In the genomic region with DNA sequence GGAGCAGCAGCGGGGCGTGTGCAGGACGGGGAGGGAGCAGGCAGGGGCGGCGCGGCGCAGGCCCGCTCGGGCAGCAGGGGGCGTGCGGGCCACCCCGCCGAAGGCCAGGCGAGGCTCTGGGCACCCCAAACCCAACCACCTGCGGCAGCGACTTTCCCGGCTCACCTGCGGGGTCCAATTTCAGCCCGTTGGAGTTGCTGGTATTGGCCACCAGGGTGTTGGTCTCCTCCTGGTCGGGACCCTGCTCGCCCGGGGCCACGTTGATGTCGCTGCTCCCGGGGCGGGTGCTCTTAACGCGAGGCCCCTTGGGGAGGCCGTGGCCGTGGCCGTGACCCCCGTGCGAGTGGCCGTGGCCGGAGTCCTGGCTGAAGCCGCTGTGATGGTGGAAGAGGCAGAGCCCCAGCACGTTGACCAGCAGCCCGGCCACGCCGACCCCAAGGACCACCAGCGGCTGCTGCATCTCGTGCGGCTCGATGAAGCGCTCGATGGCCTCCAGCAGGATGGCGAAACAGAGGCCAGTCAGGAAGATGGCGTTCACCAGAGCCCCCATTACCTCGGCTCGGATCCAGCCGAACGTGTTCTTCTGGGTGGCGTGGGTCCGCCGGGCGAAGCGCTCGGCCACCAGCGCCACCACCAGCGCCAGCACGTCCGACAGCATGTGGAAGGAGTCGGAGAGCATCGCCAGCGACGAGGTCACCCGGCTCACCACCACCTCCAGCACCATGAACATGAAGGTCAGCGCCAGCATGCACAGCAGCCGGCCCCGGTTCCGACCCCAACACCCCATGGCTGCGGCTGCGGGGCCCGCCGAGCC, we compare ENCODE assay signal across 1 cellular context.
TF ChIP-seq lines count a peak whose summit lies in the region.

No MANE protein-coding gene starts in this region.

TF ChIP-seq in K562, 482 proteins besides CTCF, POLR2A, EP300 and RAD21 (continued from another document and continues in another):
- TF ChIP-seq, protein P1, sequence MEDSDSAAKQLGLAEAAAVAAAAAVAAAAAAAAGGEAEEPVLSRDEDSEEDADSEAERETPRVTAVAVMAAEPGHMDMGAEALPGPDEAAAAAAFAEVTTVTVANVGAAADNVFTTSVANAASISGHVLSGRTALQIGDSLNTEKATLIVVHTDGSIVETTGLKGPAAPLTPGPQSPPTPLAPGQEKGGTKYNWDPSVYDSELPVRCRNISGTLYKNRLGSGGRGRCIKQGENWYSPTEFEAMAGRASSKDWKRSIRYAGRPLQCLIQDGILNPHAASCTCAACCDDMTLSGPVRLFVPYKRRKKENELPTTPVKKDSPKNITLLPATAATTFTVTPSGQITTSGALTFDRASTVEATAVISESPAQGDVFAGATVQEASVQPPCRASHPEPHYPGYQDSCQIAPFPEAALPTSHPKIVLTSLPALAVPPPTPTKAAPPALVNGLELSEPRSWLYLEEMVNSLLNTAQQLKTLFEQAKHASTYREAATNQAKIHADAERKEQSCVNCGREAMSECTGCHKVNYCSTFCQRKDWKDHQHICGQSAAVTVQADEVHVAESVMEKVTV (CRISPR knock-in tag; IDR thresholded peaks at IDR 0.05) = peak; percentile 72
- TF ChIP-seq, protein P2, sequence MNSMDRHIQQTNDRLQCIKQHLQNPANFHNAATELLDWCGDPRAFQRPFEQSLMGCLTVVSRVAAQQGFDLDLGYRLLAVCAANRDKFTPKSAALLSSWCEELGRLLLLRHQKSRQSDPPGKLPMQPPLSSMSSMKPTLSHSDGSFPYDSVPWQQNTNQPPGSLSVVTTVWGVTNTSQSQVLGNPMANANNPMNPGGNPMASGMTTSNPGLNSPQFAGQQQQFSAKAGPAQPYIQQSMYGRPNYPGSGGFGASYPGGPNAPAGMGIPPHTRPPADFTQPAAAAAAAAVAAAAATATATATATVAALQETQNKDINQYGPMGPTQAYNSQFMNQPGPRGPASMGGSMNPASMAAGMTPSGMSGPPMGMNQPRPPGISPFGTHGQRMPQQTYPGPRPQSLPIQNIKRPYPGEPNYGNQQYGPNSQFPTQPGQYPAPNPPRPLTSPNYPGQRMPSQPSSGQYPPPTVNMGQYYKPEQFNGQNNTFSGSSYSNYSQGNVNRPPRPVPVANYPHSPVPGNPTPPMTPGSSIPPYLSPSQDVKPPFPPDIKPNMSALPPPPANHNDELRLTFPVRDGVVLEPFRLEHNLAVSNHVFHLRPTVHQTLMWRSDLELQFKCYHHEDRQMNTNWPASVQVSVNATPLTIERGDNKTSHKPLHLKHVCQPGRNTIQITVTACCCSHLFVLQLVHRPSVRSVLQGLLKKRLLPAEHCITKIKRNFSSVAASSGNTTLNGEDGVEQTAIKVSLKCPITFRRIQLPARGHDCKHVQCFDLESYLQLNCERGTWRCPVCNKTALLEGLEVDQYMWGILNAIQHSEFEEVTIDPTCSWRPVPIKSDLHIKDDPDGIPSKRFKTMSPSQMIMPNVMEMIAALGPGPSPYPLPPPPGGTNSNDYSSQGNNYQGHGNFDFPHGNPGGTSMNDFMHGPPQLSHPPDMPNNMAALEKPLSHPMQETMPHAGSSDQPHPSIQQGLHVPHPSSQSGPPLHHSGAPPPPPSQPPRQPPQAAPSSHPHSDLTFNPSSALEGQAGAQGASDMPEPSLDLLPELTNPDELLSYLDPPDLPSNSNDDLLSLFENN (IDR thresholded peaks at IDR 0.05; ENCODE audit: low read depth in 2 of 2, low read length in 2 of 2) = peak in 1 of 2 experiments; percentile 31; a peak in 1 of 4 replicates
- TF ChIP-seq CBX1 (IDR thresholded peaks at IDR 0.05; ENCODE audit: low read depth) (peak; percentile 91), RBM14 (IDR thresholded peaks at IDR 0.05; ENCODE audit: borderline replicate concordance, insufficient read depth, low read depth, low read length) (0 out of 2 replicates have a peak, but pooled peaks have one; percentile 71), ZNF347 (CRISPR knock-in tag; IDR thresholded peaks at IDR 0.05; ENCODE audit: low read depth) (no peak), CBFA2T3 (IDR thresholded peaks at IDR 0.05) (peak; percentile 17; the same call in 1 of the 2 replicates), FIP1L1 (IDR thresholded peaks at IDR 0.05; ENCODE audit: low read depth, low read length, poor library complexity, severe bottlenecking) (peak; percentile 67), ZNF124 (CRISPR knock-in tag; IDR thresholded peaks at IDR 0.05) (peak; percentile 81; the same call in 1 of the 2 replicates), GATA2 (CRISPR knock-in tag; IDR thresholded peaks at IDR 0.05) (no peak), ZFX (CRISPR knock-in tag; IDR thresholded peaks at IDR 0.05) (peak; percentile 90), MIER1 (IDR thresholded peaks at IDR 0.05; ENCODE audit: low read depth) (peak; percentile 63; the same call in 1 of the 2 replicates), TOE1 (IDR thresholded peaks at IDR 0.05; ENCODE audit: borderline replicate concordance) (peak; percentile 37; the same call in 1 of the 2 replicates), TOE1 (CRISPR knock-in tag; IDR thresholded peaks at IDR 0.05; ENCODE audit: borderline replicate concordance, low read depth) (peak; percentile 68; the same call in 1 of the 2 replicates), SLC30A9 (CRISPR knock-in tag; IDR thresholded peaks at IDR 0.05) (no peak), CAMTA2 (CRISPR knock-in tag; conservative IDR thresholded peaks at IDR 0.05) (no peak), NR1H2 (CRISPR knock-in tag; IDR thresholded peaks at IDR 0.05) (peak; percentile 93), ZEB2 (IDR thresholded peaks at IDR 0.05) (peak; percentile 81), SMAD3 (CRISPR knock-in tag; conservative IDR thresholded peaks at IDR 0.05) (no peak)
- TF ChIP-seq, protein P3, sequence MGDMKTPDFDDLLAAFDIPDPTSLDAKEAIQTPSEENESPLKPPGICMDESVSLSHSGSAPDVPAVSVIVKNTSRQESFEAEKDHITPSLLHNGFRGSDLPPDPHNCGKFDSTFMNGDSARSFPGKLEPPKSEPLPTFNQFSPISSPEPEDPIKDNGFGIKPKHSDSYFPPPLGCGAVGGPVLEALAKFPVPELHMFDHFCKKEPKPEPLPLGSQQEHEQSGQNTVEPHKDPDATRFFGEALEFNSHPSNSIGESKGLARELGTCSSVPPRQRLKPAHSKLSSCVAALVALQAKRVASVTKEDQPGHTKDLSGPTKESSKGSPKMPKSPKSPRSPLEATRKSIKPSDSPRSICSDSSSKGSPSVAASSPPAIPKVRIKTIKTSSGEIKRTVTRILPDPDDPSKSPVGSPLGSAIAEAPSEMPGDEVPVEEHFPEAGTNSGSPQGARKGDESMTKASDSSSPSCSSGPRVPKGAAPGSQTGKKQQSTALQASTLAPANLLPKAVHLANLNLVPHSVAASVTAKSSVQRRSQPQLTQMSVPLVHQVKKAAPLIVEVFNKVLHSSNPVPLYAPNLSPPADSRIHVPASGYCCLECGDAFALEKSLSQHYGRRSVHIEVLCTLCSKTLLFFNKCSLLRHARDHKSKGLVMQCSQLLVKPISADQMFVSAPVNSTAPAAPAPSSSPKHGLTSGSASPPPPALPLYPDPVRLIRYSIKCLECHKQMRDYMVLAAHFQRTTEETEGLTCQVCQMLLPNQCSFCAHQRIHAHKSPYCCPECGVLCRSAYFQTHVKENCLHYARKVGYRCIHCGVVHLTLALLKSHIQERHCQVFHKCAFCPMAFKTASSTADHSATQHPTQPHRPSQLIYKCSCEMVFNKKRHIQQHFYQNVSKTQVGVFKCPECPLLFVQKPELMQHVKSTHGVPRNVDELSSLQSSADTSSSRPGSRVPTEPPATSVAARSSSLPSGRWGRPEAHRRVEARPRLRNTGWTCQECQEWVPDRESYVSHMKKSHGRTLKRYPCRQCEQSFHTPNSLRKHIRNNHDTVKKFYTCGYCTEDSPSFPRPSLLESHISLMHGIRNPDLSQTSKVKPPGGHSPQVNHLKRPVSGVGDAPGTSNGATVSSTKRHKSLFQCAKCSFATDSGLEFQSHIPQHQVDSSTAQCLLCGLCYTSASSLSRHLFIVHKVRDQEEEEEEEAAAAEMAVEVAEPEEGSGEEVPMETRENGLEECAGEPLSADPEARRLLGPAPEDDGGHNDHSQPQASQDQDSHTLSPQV (IDR thresholded peaks at IDR 0.05) = peak; percentile 69; the same call in 1 of the 2 replicates
- TF ChIP-seq, protein P4, sequence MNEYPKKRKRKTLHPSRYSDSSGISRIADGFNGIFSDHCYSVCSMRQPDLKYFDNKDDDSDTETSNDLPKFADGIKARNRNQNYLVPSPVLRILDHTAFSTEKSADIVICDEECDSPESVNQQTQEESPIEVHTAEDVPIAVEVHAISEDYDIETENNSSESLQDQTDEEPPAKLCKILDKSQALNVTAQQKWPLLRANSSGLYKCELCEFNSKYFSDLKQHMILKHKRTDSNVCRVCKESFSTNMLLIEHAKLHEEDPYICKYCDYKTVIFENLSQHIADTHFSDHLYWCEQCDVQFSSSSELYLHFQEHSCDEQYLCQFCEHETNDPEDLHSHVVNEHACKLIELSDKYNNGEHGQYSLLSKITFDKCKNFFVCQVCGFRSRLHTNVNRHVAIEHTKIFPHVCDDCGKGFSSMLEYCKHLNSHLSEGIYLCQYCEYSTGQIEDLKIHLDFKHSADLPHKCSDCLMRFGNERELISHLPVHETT (CRISPR knock-in tag; conservative IDR thresholded peaks at IDR 0.05 in 1 of 2, IDR thresholded peaks at IDR 0.05 in 1 of 2) = no peak
- TF ChIP-seq, protein P5, sequence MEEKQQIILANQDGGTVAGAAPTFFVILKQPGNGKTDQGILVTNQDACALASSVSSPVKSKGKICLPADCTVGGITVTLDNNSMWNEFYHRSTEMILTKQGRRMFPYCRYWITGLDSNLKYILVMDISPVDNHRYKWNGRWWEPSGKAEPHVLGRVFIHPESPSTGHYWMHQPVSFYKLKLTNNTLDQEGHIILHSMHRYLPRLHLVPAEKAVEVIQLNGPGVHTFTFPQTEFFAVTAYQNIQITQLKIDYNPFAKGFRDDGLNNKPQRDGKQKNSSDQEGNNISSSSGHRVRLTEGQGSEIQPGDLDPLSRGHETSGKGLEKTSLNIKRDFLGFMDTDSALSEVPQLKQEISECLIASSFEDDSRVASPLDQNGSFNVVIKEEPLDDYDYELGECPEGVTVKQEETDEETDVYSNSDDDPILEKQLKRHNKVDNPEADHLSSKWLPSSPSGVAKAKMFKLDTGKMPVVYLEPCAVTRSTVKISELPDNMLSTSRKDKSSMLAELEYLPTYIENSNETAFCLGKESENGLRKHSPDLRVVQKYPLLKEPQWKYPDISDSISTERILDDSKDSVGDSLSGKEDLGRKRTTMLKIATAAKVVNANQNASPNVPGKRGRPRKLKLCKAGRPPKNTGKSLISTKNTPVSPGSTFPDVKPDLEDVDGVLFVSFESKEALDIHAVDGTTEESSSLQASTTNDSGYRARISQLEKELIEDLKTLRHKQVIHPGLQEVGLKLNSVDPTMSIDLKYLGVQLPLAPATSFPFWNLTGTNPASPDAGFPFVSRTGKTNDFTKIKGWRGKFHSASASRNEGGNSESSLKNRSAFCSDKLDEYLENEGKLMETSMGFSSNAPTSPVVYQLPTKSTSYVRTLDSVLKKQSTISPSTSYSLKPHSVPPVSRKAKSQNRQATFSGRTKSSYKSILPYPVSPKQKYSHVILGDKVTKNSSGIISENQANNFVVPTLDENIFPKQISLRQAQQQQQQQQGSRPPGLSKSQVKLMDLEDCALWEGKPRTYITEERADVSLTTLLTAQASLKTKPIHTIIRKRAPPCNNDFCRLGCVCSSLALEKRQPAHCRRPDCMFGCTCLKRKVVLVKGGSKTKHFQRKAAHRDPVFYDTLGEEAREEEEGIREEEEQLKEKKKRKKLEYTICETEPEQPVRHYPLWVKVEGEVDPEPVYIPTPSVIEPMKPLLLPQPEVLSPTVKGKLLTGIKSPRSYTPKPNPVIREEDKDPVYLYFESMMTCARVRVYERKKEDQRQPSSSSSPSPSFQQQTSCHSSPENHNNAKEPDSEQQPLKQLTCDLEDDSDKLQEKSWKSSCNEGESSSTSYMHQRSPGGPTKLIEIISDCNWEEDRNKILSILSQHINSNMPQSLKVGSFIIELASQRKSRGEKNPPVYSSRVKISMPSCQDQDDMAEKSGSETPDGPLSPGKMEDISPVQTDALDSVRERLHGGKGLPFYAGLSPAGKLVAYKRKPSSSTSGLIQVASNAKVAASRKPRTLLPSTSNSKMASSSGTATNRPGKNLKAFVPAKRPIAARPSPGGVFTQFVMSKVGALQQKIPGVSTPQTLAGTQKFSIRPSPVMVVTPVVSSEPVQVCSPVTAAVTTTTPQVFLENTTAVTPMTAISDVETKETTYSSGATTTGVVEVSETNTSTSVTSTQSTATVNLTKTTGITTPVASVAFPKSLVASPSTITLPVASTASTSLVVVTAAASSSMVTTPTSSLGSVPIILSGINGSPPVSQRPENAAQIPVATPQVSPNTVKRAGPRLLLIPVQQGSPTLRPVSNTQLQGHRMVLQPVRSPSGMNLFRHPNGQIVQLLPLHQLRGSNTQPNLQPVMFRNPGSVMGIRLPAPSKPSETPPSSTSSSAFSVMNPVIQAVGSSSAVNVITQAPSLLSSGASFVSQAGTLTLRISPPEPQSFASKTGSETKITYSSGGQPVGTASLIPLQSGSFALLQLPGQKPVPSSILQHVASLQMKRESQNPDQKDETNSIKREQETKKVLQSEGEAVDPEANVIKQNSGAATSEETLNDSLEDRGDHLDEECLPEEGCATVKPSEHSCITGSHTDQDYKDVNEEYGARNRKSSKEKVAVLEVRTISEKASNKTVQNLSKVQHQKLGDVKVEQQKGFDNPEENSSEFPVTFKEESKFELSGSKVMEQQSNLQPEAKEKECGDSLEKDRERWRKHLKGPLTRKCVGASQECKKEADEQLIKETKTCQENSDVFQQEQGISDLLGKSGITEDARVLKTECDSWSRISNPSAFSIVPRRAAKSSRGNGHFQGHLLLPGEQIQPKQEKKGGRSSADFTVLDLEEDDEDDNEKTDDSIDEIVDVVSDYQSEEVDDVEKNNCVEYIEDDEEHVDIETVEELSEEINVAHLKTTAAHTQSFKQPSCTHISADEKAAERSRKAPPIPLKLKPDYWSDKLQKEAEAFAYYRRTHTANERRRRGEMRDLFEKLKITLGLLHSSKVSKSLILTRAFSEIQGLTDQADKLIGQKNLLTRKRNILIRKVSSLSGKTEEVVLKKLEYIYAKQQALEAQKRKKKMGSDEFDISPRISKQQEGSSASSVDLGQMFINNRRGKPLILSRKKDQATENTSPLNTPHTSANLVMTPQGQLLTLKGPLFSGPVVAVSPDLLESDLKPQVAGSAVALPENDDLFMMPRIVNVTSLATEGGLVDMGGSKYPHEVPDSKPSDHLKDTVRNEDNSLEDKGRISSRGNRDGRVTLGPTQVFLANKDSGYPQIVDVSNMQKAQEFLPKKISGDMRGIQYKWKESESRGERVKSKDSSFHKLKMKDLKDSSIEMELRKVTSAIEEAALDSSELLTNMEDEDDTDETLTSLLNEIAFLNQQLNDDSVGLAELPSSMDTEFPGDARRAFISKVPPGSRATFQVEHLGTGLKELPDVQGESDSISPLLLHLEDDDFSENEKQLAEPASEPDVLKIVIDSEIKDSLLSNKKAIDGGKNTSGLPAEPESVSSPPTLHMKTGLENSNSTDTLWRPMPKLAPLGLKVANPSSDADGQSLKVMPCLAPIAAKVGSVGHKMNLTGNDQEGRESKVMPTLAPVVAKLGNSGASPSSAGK (IDR thresholded peaks at IDR 0.05) = peak; percentile 91
